14 cellular contexts compared by ENCODE assay signal in genomic region chr3:108092556-108092955, GRCh38. TPM values are rescaled to one million over a fixed set of nuclear protein-coding genes. Genes with fewer than 3 reads are reported as not detected.
DNase-seq lines count a peak whose midpoint lies in the region; ATAC-seq lines count a peak whose summit lies in the region.
"Had no signal": no experiment of that assay in that cellular context is flagged by ENCODE, and none has a peak within 500 bp of the region (broad histone marks: within the 10 kb centered on the region; RNA-seq: fewer than 3 reads in every experiment).

No MANE protein-coding gene starts in this region.

- intact Hi-C loops in activated naive CD4-positive, alpha-beta T cell treated with anti-CD3 and anti-CD28 coated beads for 36 hours (cut with micrococcal nuclease) = no loop called here

- H3K36me3 Mint-ChIP-seq in activated naive CD4-positive, alpha-beta T cell treated with anti-CD3 and anti-CD28 coated beads for 36 hours (ENCODE audit: low read depth) = peaks cover 7% of the 10 kb centered on the region
- H3K36me3 Mint-ChIP-seq in effector memory CD8-positive, alpha-beta T cell (ENCODE audit: insufficient read depth) = peaks cover 27% of the 10 kb centered on the region
- peaks cover 9 to 30% of the 10 kb centered on the region in 2 donors for H3K36me3 Mint-ChIP-seq in stimulated activated naive B cell treated with anti-CD40 and anti-IgM and Interleukin-4, amounts not matched to agents 10 μg/mL and 1 μg/mL and 100 μg/mL, for 72 hours

- DNase-seq in activated naive CD4-positive, alpha-beta T cell treated with anti-CD3 and anti-CD28 coated beads for 36 hours = peak; percentile 24
- DNase-seq in activated naive CD4-positive, alpha-beta T cell treated with anti-CD3 and anti-CD28 coated beads, Interleukin-2, amount 50 U/mL, for 16 hours = no peak
- peak; percentile 49 for DNase-seq in NCI-H82 (lab: John Stamatoyannopoulos, UW)
- DNase-seq in effector memory CD8-positive, alpha-beta T cell = no peak
- no peak for DNase-seq in stimulated activated naive B cell treated with anti-CD40 and anti-IgM and Interleukin-4, amounts not matched to agents 10 μg/mL and 1 μg/mL and 100 μg/mL, for 72 hours
- DNase-seq in GM19240 (ENCODE audit: insufficient read length, low spot score) = no peak
- no peak for DNase-seq in NCI-H774 (lab: John Stamatoyannopoulos, UW)
- DNase-seq: cerebellar nuclear complex, mammary epithelial cell, NCI-H1694 treated with DMSO at 0.1 percent for 48 hours, NCI-H524 treated with DMSO at 0.1 percent for 48 hours, Peyer's patch, small intestine had no signal

- H3K4me3 Mint-ChIP-seq in activated naive CD4-positive, alpha-beta T cell treated with anti-CD3 and anti-CD28 coated beads for 36 hours = peak overlapping the region; percentile 92
- no peak overlapping the region for H3K4me3 Mint-ChIP-seq in effector memory CD8-positive, alpha-beta T cell
- H3K4me3 Mint-ChIP-seq in stimulated activated naive B cell treated with anti-CD40 and anti-IgM and Interleukin-4, amounts not matched to agents 10 μg/mL and 1 μg/mL and 100 μg/mL, for 72 hours = peak overlapping the region; percentile 97 to 100

- ATAC-seq in effector memory CD8-positive, alpha-beta T cell (replicated peaks) = no peak
- ATAC-seq in stimulated activated naive B cell treated with anti-CD40 and anti-IgM and Interleukin-4, amounts not matched to agents 10 μg/mL and 1 μg/mL and 100 μg/mL, for 72 hours (replicated peaks) = no peak
- ATAC-seq in HG02759 (IDR thresholded peaks at IDR 0.05; ENCODE audit: unreplicated experiment) = no peak

- CTCF ChIA-PET in activated naive CD4-positive, alpha-beta T cell treated with anti-CD3 and anti-CD28 coated beads for 36 hours (lab: Charles Lee) = interaction anchor here (0.6 to 2.1 kb wide), 8 partner anchors 11 to 471 kb away, joined by 3 to 7 read pairs (median 4); no protein-coding TSS in a partner anchor

- peaks cover 2% of the 10 kb centered on the region for H3K9me3 Mint-ChIP-seq in activated naive CD4-positive, alpha-beta T cell treated with anti-CD3 and anti-CD28 coated beads for 36 hours
- peaks cover 0 to 2% of the 10 kb centered on the region in 2 donors for H3K9me3 Mint-ChIP-seq in effector memory CD8-positive, alpha-beta T cell
- peaks cover 3 to 4% of the 10 kb centered on the region in 2 donors for H3K9me3 Mint-ChIP-seq in stimulated activated naive B cell treated with anti-CD40 and anti-IgM and Interleukin-4, amounts not matched to agents 10 μg/mL and 1 μg/mL and 100 μg/mL, for 72 hours

- peaks cover 35% of the 10 kb centered on the region for H3K4me1 Mint-ChIP-seq in activated naive CD4-positive, alpha-beta T cell treated with anti-CD3 and anti-CD28 coated beads for 36 hours (ENCODE audit: low read depth)
- peaks cover 28% of the 10 kb centered on the region in 2 donors for H3K4me1 Mint-ChIP-seq in effector memory CD8-positive, alpha-beta T cell (ENCODE audit: low read depth in 2 of 2)
- peaks cover 35 to 42% of the 10 kb centered on the region in 2 donors for H3K4me1 Mint-ChIP-seq in stimulated activated naive B cell treated with anti-CD40 and anti-IgM and Interleukin-4, amounts not matched to agents 10 μg/mL and 1 μg/mL and 100 μg/mL, for 72 hours

- H3K27ac Mint-ChIP-seq in activated naive CD4-positive, alpha-beta T cell treated with anti-CD3 and anti-CD28 coated beads for 36 hours = no peak overlapping the region
- H3K27ac Mint-ChIP-seq in effector memory CD8-positive, alpha-beta T cell = peak overlapping the region; percentile 99
- peak overlapping the region; percentile 99 for H3K27ac Mint-ChIP-seq in stimulated activated naive B cell treated with anti-CD40 and anti-IgM and Interleukin-4, amounts not matched to agents 10 μg/mL and 1 μg/mL and 100 μg/mL, for 72 hours

- H3K27me3 Mint-ChIP-seq in activated naive CD4-positive, alpha-beta T cell treated with anti-CD3 and anti-CD28 coated beads for 36 hours (ENCODE audit: low read depth) = no peaks in the 10 kb centered on the region
- H3K27me3 Mint-ChIP-seq in effector memory CD8-positive, alpha-beta T cell = no peaks in the 10 kb centered on the region
- no peaks in the 10 kb centered on the region for H3K27me3 Mint-ChIP-seq in stimulated activated naive B cell treated with anti-CD40 and anti-IgM and Interleukin-4, amounts not matched to agents 10 μg/mL and 1 μg/mL and 100 μg/mL, for 72 hours

RNA-seq across cellular contexts. Expression of gene CD47, which starts 1.7 kb away (rescaled TPM):
- total RNA-seq in activated naive CD4-positive, alpha-beta T cell treated with anti-CD3 and anti-CD28 coated beads for 36 hours = 10 to 100 TPM; 60.2 to 63.7 TPM

Comparison
In these comparisons a context has a peak if more than half of its experiments do, and no peak if none do; other contexts are left out.
1. DNase-seq: peak in activated naive CD4-positive, alpha-beta T cell treated with anti-CD3 and anti-CD28 coated beads for 36 hours (single experiment) and NCI-H82 (single experiment); none in activated naive CD4-positive, alpha-beta T cell treated with anti-CD3 and anti-CD28 coated beads, Interleukin-2, amount 50 U/mL, for 16 hours (single experiment), effector memory CD8-positive, alpha-beta T cell (0 of 3), stimulated activated naive B cell treated with anti-CD40 and anti-IgM and Interleukin-4, amounts not matched to agents 10 μg/mL and 1 μg/mL and 100 μg/mL, for 72 hours (single experiment), GM19240 (single experiment) and NCI-H774 (single experiment).
2. H3K4me3 Mint-ChIP-seq: peak in activated naive CD4-positive, alpha-beta T cell treated with anti-CD3 and anti-CD28 coated beads for 36 hours (single experiment) and stimulated activated naive B cell treated with anti-CD40 and anti-IgM and Interleukin-4, amounts not matched to agents 10 μg/mL and 1 μg/mL and 100 μg/mL, for 72 hours (2 of 2); none in effector memory CD8-positive, alpha-beta T cell (0 of 2).